ENCODE assay signal across 8 cellular contexts in genomic region chr20:815914-816606, GRCh38. TPM values are rescaled to one million over a fixed set of nuclear protein-coding genes. Genes with fewer than 3 reads are reported as not detected.
DNase-seq lines count a peak whose midpoint lies in the region; ATAC-seq and TF ChIP-seq lines count a peak whose summit lies in the region.

No MANE protein-coding gene starts in this region.

- H3K27ac Mint-ChIP-seq in HFFc6: no peak overlapping the region
- H3K27ac Mint-ChIP-seq in endothelial cell (ENCODE audit: unreplicated experiment): no peak overlapping the region
- no peak overlapping the region for H3K27ac Mint-ChIP-seq in stimulated activated memory B cell treated with anti-CD40 and anti-IgM and Interleukin-4, amounts not matched to agents 10 μg/mL and 1 μg/mL and 100 μg/mL, for 72 hours

- no peaks in the 10 kb centered on the region for H3K4me1 Mint-ChIP-seq in HFFc6 (ENCODE audit: low read depth)
- H3K4me1 Mint-ChIP-seq in endothelial cell (ENCODE audit: unreplicated experiment): no peaks in the 10 kb centered on the region
- H3K4me1 Mint-ChIP-seq in stimulated activated memory B cell treated with anti-CD40 and anti-IgM and Interleukin-4, amounts not matched to agents 10 μg/mL and 1 μg/mL and 100 μg/mL, for 72 hours: peaks cover 12% of the 10 kb centered on the region

- peak; percentile 81 for DNase-seq in CD1c-positive myeloid dendritic cell (ENCODE audit: extremely low spot score)
- DNase-seq in HFFc6: no peak
- peak; percentile 58 for DNase-seq in NCI-H82 treated with DMSO at 0.1 percent for 48 hours (lab: John Stamatoyannopoulos, UW; ENCODE audit: unreplicated experiment)
- peak; percentile 85 for DNase-seq in activated CD8-positive, alpha-beta memory T cell treated with anti-CD3 and anti-CD28 coated beads for 24 hours
- peak; percentile 67 for DNase-seq in endothelial cell (ENCODE audit: low spot score)
- peak; percentile 59 for DNase-seq in mucosa of gallbladder (ENCODE audit: low spot score)
- DNase-seq in cortex of kidney (lab: John Stamatoyannopoulos, UW): no peak

- no peak overlapping the region for H3K4me3 Mint-ChIP-seq in HFFc6
- no peak overlapping the region for H3K4me3 Mint-ChIP-seq in endothelial cell (ENCODE audit: unreplicated experiment)
- H3K4me3 Mint-ChIP-seq in stimulated activated memory B cell treated with anti-CD40 and anti-IgM and Interleukin-4, amounts not matched to agents 10 μg/mL and 1 μg/mL and 100 μg/mL, for 72 hours: no peak overlapping the region

- TF ChIP-seq CTCF in HFFc6 (IDR thresholded peaks at IDR 0.05) (peak; percentile 99), endothelial cell (IDR thresholded peaks at IDR 0.05; ENCODE audit: unreplicated experiment) (peak; percentile 97)

- H3K9me3 Mint-ChIP-seq in HFFc6 (no peaks in the 10 kb centered on the region), endothelial cell (ENCODE audit: unreplicated experiment) (no peaks in the 10 kb centered on the region)
- H3K9me3 Mint-ChIP-seq in stimulated activated memory B cell treated with anti-CD40 and anti-IgM and Interleukin-4, amounts not matched to agents 10 μg/mL and 1 μg/mL and 100 μg/mL, for 72 hours: no peaks in the 10 kb centered on the region

- H3K27me3 Mint-ChIP-seq in HFFc6 (ENCODE audit: insufficient read depth) (peaks cover 20% of the 10 kb centered on the region), endothelial cell (ENCODE audit: unreplicated experiment) (peaks cover 7% of the 10 kb centered on the region)
- H3K27me3 Mint-ChIP-seq in stimulated activated memory B cell treated with anti-CD40 and anti-IgM and Interleukin-4, amounts not matched to agents 10 μg/mL and 1 μg/mL and 100 μg/mL, for 72 hours: peaks cover 37% of the 10 kb centered on the region

- ATAC-seq in stimulated activated memory B cell treated with anti-CD40 and anti-IgM and Interleukin-4, amounts not matched to agents 10 μg/mL and 1 μg/mL and 100 μg/mL, for 72 hours: peak; percentile 39

- H3K36me3 Mint-ChIP-seq in HFFc6 (ENCODE audit: low read depth) (no peaks in the 10 kb centered on the region), endothelial cell (ENCODE audit: low read depth, unreplicated experiment) (no peaks in the 10 kb centered on the region)
- H3K36me3 Mint-ChIP-seq in stimulated activated memory B cell treated with anti-CD40 and anti-IgM and Interleukin-4, amounts not matched to agents 10 μg/mL and 1 μg/mL and 100 μg/mL, for 72 hours: no peaks in the 10 kb centered on the region

RNA-seq across cellular contexts. Expression of gene FAM110A, which starts 17.5 kb away (rescaled TPM):
- total RNA-seq in HFFc6 (2021; fragmentation: NEBNext Ultra II Directional; extraction: Animal tissue kit (Norgen Biotek cat#: 25700)): 1 to 10 TPM; 3.6 to 6.4 (median 5.3) TPM
- 7.2 TPM for total RNA-seq in endothelial cell (ENCODE audit: unreplicated experiment)
- total RNA-seq in mucosa of gallbladder: 16.1 TPM

RNA-seq across cellular contexts. Expression of gene SLC52A3, which starts 47.8 kb away (rescaled TPM):
- total RNA-seq in HFFc6 (2021; fragmentation: NEBNext Ultra II Directional; extraction: Animal tissue kit (Norgen Biotek cat#: 25700)): under 1 TPM in 2 of 6 experiments, not detected in 4; 0.05 to 0.07 TPM
- total RNA-seq in endothelial cell (ENCODE audit: unreplicated experiment) (2.9 TPM), mucosa of gallbladder (7.5 TPM)

Comparison
In these comparisons a context has a peak if more than half of its experiments do, and no peak if none do; other contexts are left out.
1. DNase-seq: peak in CD1c-positive myeloid dendritic cell (single experiment), NCI-H82 treated with DMSO at 0.1 percent for 48 hours (single experiment), activated CD8-positive, alpha-beta memory T cell treated with anti-CD3 and anti-CD28 coated beads for 24 hours (single experiment), endothelial cell (single experiment) and mucosa of gallbladder (single experiment); none in HFFc6 (single experiment) and cortex of kidney (single experiment).